1 cellular context compared by ENCODE assay signal in the genomic region with DNA sequence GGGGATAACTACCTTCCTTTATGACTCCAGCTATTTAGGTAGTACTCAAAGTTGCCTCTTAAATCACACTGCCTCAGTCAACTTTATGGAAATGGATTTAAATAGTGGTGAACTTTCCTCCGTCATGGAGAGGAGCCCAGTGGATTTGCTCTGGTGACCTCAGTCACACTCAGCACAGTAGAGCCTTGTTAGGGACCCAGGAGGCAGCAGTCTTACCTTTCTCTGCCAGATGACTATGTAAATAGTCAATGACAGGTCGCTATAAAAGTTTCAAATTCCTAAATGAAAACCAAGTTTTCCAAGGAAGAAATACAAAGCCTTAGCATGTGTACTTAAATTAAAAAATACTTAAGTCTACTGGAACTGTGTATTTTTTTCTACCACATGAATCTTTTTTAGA.
TF ChIP-seq lines count a peak whose summit lies in the region.

No MANE protein-coding gene starts in this region.

TF ChIP-seq in HepG2, 621 proteins besides CTCF, POLR2A, EP300 and RAD21 (continued from another document and continues in another):
- TF ChIP-seq JUND (CRISPR knock-in tag; IDR thresholded peaks at IDR 0.05) (no peak), MAFG (CRISPR knock-in tag; IDR thresholded peaks at IDR 0.05) (no peak), NFIC (IDR thresholded peaks at IDR 0.05; ENCODE audit: low read length) (peak; percentile 35; the same call in 1 of the 2 replicates), HNRNPUL1 (IDR thresholded peaks at IDR 0.05; ENCODE audit: low read depth, low read length) (no peak), ERF (CRISPR knock-in tag; IDR thresholded peaks at IDR 0.05) (0 out of 2 replicates have a peak, but pooled peaks have one; percentile 47), ZMYM4 (CRISPR knock-in tag; IDR thresholded peaks at IDR 0.05) (peak; percentile 54; the same call in 1 of the 2 replicates), RXRB (CRISPR knock-in tag; IDR thresholded peaks at IDR 0.05; ENCODE audit: borderline replicate concordance) (peak; percentile 82), ZNF136 (CRISPR knock-in tag; IDR thresholded peaks at IDR 0.05; ENCODE audit: low read depth) (no peak), ARNTL (CRISPR knock-in tag; IDR thresholded peaks at IDR 0.05) (no peak), MEIS2 (CRISPR knock-in tag; IDR thresholded peaks at IDR 0.05) (peak; percentile 41; the same call in 1 of the 2 replicates), SMAD9 (CRISPR knock-in tag; IDR thresholded peaks at IDR 0.05) (no peak), HOXA9 (CRISPR knock-in tag; IDR thresholded peaks at IDR 0.05; ENCODE audit: borderline replicate concordance) (no peak), NAIF1 (CRISPR knock-in tag; IDR thresholded peaks at IDR 0.05; ENCODE audit: borderline replicate concordance) (no peak), SOX6 (IDR thresholded peaks at IDR 0.05) (no peak), SOX6 (CRISPR knock-in tag; IDR thresholded peaks at IDR 0.05) (no peak), HNRNPH1 (optimal IDR thresholded peaks at IDR 0.05; ENCODE audit: low read depth, low read length) (no peak), TEAD2 (CRISPR knock-in tag; IDR thresholded peaks at IDR 0.05) (no peak), ISL2 (CRISPR knock-in tag; IDR thresholded peaks at IDR 0.05) (peak; percentile 30; the same call in 1 of the 2 replicates), HOXD1 (CRISPR knock-in tag; IDR thresholded peaks at IDR 0.05) (no peak), ZNF850 (CRISPR knock-in tag; conservative IDR thresholded peaks at IDR 0.05) (no peak), FIP1L1 (IDR thresholded peaks at IDR 0.05; ENCODE audit: borderline replicate concordance, insufficient read depth, low read depth, low read length) (no peak), ZNF709 (CRISPR knock-in tag; IDR thresholded peaks at IDR 0.05) (no peak), MATR3 (CRISPR knock-in tag; IDR thresholded peaks at IDR 0.05) (no peak), ZNF326 (CRISPR knock-in tag; IDR thresholded peaks at IDR 0.05; ENCODE audit: borderline replicate concordance) (no peak), ZNF550 (CRISPR knock-in tag; IDR thresholded peaks at IDR 0.05; ENCODE audit: borderline replicate concordance) (no peak), ZNF619 (CRISPR knock-in tag; IDR thresholded peaks at IDR 0.05) (no peak), ZSCAN29 (CRISPR knock-in tag; conservative IDR thresholded peaks at IDR 0.05) (no peak; the same call in 1 of the 2 replicates), NFIB (CRISPR knock-in tag; IDR thresholded peaks at IDR 0.05; ENCODE audit: borderline replicate concordance) (no peak), SMC3 (IDR thresholded peaks at IDR 0.05; ENCODE audit: low read length) (0 out of 2 replicates have a peak, but pooled peaks have one; percentile 10)
- TF ChIP-seq, protein P1, sequence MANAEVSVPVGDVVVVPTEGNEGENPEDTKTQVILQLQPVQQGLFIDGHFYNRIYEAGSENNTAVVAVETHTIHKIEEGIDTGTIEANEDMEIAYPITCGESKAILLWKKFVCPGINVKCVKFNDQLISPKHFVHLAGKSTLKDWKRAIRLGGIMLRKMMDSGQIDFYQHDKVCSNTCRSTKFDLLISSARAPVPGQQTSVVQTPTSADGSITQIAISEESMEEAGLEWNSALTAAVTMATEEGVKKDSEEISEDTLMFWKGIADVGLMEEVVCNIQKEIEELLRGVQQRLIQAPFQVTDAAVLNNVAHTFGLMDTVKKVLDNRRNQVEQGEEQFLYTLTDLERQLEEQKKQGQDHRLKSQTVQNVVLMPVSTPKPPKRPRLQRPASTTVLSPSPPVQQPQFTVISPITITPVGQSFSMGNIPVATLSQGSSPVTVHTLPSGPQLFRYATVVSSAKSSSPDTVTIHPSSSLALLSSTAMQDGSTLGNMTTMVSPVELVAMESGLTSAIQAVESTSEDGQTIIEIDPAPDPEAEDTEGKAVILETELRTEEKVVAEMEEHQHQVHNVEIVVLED (CRISPR knock-in tag; IDR thresholded peaks at IDR 0.05; ENCODE audit: borderline replicate concordance): no peak
- TF ChIP-seq, protein P2, sequence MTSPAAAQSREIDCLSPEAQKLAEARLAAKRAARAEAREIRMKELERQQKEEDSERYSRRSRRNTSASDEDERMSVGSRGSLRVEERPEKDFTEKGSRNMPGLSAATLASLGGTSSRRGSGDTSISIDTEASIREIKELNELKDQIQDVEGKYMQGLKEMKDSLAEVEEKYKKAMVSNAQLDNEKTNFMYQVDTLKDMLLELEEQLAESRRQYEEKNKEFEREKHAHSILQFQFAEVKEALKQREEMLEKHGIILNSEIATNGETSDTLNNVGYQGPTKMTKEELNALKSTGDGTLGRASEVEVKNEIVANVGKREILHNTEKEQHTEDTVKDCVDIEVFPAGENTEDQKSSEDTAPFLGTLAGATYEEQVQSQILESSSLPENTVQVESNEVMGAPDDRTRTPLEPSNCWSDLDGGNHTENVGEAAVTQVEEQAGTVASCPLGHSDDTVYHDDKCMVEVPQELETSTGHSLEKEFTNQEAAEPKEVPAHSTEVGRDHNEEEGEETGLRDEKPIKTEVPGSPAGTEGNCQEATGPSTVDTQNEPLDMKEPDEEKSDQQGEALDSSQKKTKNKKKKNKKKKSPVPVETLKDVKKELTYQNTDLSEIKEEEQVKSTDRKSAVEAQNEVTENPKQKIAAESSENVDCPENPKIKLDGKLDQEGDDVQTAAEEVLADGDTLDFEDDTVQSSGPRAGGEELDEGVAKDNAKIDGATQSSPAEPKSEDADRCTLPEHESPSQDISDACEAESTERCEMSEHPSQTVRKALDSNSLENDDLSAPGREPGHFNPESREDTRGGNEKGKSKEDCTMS (CRISPR knock-in tag; conservative IDR thresholded peaks at IDR 0.05): no peak
- TF ChIP-seq, protein P3, sequence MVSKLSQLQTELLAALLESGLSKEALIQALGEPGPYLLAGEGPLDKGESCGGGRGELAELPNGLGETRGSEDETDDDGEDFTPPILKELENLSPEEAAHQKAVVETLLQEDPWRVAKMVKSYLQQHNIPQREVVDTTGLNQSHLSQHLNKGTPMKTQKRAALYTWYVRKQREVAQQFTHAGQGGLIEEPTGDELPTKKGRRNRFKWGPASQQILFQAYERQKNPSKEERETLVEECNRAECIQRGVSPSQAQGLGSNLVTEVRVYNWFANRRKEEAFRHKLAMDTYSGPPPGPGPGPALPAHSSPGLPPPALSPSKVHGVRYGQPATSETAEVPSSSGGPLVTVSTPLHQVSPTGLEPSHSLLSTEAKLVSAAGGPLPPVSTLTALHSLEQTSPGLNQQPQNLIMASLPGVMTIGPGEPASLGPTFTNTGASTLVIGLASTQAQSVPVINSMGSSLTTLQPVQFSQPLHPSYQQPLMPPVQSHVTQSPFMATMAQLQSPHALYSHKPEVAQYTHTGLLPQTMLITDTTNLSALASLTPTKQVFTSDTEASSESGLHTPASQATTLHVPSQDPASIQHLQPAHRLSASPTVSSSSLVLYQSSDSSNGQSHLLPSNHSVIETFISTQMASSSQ (IDR thresholded peaks at IDR 0.05; ENCODE audit: low read depth): no peak
- TF ChIP-seq, protein P3 (CRISPR knock-in tag; IDR thresholded peaks at IDR 0.05; ENCODE audit: borderline replicate concordance): no peak
- TF ChIP-seq, protein P4, sequence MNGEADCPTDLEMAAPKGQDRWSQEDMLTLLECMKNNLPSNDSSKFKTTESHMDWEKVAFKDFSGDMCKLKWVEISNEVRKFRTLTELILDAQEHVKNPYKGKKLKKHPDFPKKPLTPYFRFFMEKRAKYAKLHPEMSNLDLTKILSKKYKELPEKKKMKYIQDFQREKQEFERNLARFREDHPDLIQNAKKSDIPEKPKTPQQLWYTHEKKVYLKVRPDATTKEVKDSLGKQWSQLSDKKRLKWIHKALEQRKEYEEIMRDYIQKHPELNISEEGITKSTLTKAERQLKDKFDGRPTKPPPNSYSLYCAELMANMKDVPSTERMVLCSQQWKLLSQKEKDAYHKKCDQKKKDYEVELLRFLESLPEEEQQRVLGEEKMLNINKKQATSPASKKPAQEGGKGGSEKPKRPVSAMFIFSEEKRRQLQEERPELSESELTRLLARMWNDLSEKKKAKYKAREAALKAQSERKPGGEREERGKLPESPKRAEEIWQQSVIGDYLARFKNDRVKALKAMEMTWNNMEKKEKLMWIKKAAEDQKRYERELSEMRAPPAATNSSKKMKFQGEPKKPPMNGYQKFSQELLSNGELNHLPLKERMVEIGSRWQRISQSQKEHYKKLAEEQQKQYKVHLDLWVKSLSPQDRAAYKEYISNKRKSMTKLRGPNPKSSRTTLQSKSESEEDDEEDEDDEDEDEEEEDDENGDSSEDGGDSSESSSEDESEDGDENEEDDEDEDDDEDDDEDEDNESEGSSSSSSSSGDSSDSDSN (CRISPR knock-in tag; IDR thresholded peaks at IDR 0.05): no peak
- TF ChIP-seq, protein P5, sequence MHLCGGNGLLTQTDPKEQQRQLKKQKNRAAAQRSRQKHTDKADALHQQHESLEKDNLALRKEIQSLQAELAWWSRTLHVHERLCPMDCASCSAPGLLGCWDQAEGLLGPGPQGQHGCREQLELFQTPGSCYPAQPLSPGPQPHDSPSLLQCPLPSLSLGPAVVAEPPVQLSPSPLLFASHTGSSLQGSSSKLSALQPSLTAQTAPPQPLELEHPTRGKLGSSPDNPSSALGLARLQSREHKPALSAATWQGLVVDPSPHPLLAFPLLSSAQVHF (CRISPR knock-in tag; IDR thresholded peaks at IDR 0.05): no peak
- TF ChIP-seq, protein P6, sequence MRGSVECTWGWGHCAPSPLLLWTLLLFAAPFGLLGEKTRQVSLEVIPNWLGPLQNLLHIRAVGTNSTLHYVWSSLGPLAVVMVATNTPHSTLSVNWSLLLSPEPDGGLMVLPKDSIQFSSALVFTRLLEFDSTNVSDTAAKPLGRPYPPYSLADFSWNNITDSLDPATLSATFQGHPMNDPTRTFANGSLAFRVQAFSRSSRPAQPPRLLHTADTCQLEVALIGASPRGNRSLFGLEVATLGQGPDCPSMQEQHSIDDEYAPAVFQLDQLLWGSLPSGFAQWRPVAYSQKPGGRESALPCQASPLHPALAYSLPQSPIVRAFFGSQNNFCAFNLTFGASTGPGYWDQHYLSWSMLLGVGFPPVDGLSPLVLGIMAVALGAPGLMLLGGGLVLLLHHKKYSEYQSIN (CRISPR knock-in tag; IDR thresholded peaks at IDR 0.05; ENCODE audit: borderline replicate concordance): no peak
- TF ChIP-seq, protein P7, sequence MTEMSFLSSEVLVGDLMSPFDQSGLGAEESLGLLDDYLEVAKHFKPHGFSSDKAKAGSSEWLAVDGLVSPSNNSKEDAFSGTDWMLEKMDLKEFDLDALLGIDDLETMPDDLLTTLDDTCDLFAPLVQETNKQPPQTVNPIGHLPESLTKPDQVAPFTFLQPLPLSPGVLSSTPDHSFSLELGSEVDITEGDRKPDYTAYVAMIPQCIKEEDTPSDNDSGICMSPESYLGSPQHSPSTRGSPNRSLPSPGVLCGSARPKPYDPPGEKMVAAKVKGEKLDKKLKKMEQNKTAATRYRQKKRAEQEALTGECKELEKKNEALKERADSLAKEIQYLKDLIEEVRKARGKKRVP (CRISPR knock-in tag; IDR thresholded peaks at IDR 0.05): no peak
- TF ChIP-seq, protein P8, sequence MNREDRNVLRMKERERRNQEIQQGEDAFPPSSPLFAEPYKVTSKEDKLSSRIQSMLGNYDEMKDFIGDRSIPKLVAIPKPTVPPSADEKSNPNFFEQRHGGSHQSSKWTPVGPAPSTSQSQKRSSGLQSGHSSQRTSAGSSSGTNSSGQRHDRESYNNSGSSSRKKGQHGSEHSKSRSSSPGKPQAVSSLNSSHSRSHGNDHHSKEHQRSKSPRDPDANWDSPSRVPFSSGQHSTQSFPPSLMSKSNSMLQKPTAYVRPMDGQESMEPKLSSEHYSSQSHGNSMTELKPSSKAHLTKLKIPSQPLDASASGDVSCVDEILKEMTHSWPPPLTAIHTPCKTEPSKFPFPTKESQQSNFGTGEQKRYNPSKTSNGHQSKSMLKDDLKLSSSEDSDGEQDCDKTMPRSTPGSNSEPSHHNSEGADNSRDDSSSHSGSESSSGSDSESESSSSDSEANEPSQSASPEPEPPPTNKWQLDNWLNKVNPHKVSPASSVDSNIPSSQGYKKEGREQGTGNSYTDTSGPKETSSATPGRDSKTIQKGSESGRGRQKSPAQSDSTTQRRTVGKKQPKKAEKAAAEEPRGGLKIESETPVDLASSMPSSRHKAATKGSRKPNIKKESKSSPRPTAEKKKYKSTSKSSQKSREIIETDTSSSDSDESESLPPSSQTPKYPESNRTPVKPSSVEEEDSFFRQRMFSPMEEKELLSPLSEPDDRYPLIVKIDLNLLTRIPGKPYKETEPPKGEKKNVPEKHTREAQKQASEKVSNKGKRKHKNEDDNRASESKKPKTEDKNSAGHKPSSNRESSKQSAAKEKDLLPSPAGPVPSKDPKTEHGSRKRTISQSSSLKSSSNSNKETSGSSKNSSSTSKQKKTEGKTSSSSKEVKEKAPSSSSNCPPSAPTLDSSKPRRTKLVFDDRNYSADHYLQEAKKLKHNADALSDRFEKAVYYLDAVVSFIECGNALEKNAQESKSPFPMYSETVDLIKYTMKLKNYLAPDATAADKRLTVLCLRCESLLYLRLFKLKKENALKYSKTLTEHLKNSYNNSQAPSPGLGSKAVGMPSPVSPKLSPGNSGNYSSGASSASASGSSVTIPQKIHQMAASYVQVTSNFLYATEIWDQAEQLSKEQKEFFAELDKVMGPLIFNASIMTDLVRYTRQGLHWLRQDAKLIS (CRISPR knock-in tag; IDR thresholded peaks at IDR 0.05): 0 out of 2 replicates have a peak, but pooled peaks have one; percentile 7
- TF ChIP-seq, protein P9, sequence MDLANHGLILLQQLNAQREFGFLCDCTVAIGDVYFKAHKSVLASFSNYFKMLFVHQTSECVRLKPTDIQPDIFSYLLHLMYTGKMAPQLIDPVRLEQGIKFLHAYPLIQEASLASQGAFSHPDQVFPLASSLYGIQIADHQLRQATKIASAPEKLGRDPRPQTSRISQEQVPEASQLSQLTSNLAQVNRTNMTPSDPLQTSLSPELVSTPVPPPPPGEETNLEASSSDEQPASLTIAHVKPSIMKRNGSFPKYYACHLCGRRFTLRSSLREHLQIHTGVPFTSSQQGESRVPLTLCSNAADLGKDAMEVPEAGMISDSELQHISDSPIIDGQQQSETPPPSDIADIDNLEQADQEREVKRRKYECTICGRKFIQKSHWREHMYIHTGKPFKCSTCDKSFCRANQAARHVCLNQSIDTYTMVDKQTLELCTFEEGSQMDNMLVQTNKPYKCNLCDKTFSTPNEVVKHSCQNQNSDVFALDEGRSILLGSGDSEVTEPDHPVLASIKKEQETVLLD (CRISPR knock-in tag; IDR thresholded peaks at IDR 0.05; ENCODE audit: low read depth): no peak
